In the genomic region with DNA sequence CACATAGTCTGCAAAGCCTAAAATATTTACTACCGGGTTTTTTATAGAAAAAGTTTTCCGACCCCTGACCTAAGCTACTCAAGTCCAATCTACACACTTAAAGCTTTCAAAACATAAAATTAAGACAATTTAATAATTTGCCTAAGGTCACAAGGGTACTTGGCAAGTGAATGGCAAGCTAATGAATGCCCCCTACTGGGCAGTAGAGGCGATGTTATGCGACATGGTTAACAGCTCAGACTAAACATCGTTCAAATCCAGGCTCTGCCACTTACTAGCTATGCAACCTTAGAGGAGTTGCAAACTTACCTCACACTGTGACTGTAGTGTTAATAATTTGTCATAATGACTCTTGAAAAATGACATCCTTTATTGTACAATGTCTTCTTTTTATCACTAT, we compare ENCODE assay signal across 8 cellular contexts.
DNase-seq lines count a peak whose midpoint lies in the region; ATAC-seq and TF ChIP-seq lines count a peak whose summit lies in the region.
"Had no signal": no experiment of that assay in that cellular context is flagged by ENCODE, and none has a peak within 500 bp of the region (broad histone marks: within the 10 kb centered on the region; RNA-seq: fewer than 3 reads in every experiment).

No MANE protein-coding gene starts in this region.

- TF ChIP-seq CTCF in VCaP (conservative IDR thresholded peaks at IDR 0.05), result peak; percentile 71

- DNase-seq in NCI-H1092 treated with DMSO at 0.1 percent for 48 hours (lab: John Stamatoyannopoulos, UW), result peak; percentile 48
- peak; percentile 23 for DNase-seq in iPS DF 19.7 (ENCODE audit: low read depth, low spot score)
- DNase-seq in activated T-helper 1 cell treated with anti-CD3 and anti-CD28 coated beads, Interleukin-12 subunit alpha, Interleukin-12 subunit beta, Interleukin-2, Interleukin-4 antibody, amounts not matched to agents 30 ng/mL and 10 ng/mL and 1 ng/mL, durations not matched to agents 14 hours and 24 hours and 36 hours (ENCODE audit: low spot score), result no peak
- DNase-seq: activated B cell treated with CpG ODN at 0.5 μM for 24 hours had no signal

- no peak overlapping the region for H3K4me3 Mint-ChIP-seq in activated T-helper 1 cell treated with anti-CD3 and anti-CD28 coated beads, Interleukin-12 subunit alpha, Interleukin-12 subunit beta, Interleukin-2, Interleukin-4 antibody, amounts not matched to agents 30 ng/mL and 10 ng/mL and 1 ng/mL, durations not matched to agents 14 hours and 24 hours and 36 hours
- H3K4me3 Mint-ChIP-seq: activated B cell treated with CpG ODN at 0.5 μM for 24 hours had no signal

- H3K27ac ChIP-seq in VCaP, result no peak overlapping the region

- H3K9me3 Mint-ChIP-seq in activated T-helper 1 cell treated with anti-CD3 and anti-CD28 coated beads, Interleukin-12 subunit alpha, Interleukin-12 subunit beta, Interleukin-2, Interleukin-4 antibody, amounts not matched to agents 30 ng/mL and 10 ng/mL and 1 ng/mL, durations not matched to agents 14 hours and 24 hours and 36 hours, result no peaks in the 10 kb centered on the region
- H3K9me3 Mint-ChIP-seq: activated B cell treated with CpG ODN at 0.5 μM for 24 hours had no signal

- H3K27me3 Mint-ChIP-seq in activated T-helper 1 cell treated with anti-CD3 and anti-CD28 coated beads, Interleukin-12 subunit alpha, Interleukin-12 subunit beta, Interleukin-2, Interleukin-4 antibody, amounts not matched to agents 30 ng/mL and 10 ng/mL and 1 ng/mL, durations not matched to agents 14 hours and 24 hours and 36 hours (ENCODE audit: insufficient read depth), result no peaks in the 10 kb centered on the region
- H3K27me3 Mint-ChIP-seq: activated B cell treated with CpG ODN at 0.5 μM for 24 hours had no signal

- ATAC-seq in GM18867 (IDR thresholded peaks at IDR 0.05; ENCODE audit: unreplicated experiment), result peak; percentile 76
- ATAC-seq in HG02981 (IDR thresholded peaks at IDR 0.05; ENCODE audit: unreplicated experiment), result no peak
- no peak for ATAC-seq in GM19328 (IDR thresholded peaks at IDR 0.05; ENCODE audit: unreplicated experiment)

- H3K36me3 Mint-ChIP-seq in activated T-helper 1 cell treated with anti-CD3 and anti-CD28 coated beads, Interleukin-12 subunit alpha, Interleukin-12 subunit beta, Interleukin-2, Interleukin-4 antibody, amounts not matched to agents 30 ng/mL and 10 ng/mL and 1 ng/mL, durations not matched to agents 14 hours and 24 hours and 36 hours (ENCODE audit: low read depth), result no peaks in the 10 kb centered on the region

- intact Hi-C loops in activated T-helper 1 cell treated with anti-CD3 and anti-CD28 coated beads, Interleukin-12 subunit alpha, Interleukin-12 subunit beta, Interleukin-2, Interleukin-4 antibody, amounts not matched to agents 30 ng/mL and 10 ng/mL and 1 ng/mL, durations not matched to agents 14 hours and 24 hours and 36 hours (cut with micrococcal nuclease), result loop anchor here (10.0 kb wide), 1 partner anchor 790 kb away; no protein-coding TSS in a partner anchor

- no peaks in the 10 kb centered on the region for H3K4me1 Mint-ChIP-seq in activated T-helper 1 cell treated with anti-CD3 and anti-CD28 coated beads, Interleukin-12 subunit alpha, Interleukin-12 subunit beta, Interleukin-2, Interleukin-4 antibody, amounts not matched to agents 30 ng/mL and 10 ng/mL and 1 ng/mL, durations not matched to agents 14 hours and 24 hours and 36 hours (ENCODE audit: low read depth)
- H3K4me1 Mint-ChIP-seq: activated B cell treated with CpG ODN at 0.5 μM for 24 hours had no signal

- H3K27ac Mint-ChIP-seq in activated T-helper 1 cell treated with anti-CD3 and anti-CD28 coated beads, Interleukin-12 subunit alpha, Interleukin-12 subunit beta, Interleukin-2, Interleukin-4 antibody, amounts not matched to agents 30 ng/mL and 10 ng/mL and 1 ng/mL, durations not matched to agents 14 hours and 24 hours and 36 hours, result no peak overlapping the region
- H3K27ac Mint-ChIP-seq: activated B cell treated with CpG ODN at 0.5 μM for 24 hours had no signal
